ENCODE assay signal across 8 cellular contexts in the genomic region with DNA sequence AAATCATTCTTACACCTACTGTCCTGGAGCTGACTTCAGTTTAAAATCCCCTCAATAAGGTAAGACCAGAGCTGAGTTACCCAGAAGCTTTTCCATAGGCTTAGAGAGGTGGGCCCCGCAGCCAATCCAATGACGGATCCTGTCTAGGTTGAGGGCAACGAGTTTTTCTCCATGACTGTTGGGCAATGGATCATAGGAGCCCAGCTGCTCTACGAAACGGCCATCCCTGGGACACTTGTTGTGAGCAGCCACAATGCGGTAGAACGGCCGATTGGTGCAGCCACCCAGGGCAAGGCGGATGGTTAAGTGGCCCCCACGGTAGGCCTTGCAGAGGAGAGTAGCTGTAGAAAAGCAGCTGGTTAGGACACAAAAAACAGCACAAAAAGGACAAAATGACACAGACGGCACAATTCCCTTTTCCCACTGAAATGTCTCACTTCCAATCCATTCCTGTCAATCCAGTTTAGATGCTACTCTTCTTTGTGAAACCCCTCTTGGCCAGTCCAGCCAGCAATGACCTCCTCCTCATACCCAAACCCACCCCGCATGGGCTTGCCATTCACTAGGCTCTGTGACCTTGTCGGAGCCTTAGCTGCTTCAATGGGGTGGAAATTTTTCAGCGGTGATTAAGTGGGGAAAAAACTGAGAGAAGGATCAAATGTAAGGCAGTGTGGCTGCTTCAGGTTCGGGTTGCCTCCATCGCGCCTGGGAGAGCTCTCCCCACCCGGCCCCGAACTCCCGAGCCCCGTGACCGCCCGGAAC. TPM values are rescaled to one million over a fixed set of nuclear protein-coding genes. Genes with fewer than 3 reads are reported as not detected.
DNase-seq lines count a peak whose midpoint lies in the region; ATAC-seq and TF ChIP-seq lines count a peak whose summit lies in the region.

No MANE protein-coding gene starts in this region.

- H4K20me1 ChIP-seq in BLaER1 treated with 17β-estradiol and CSF1 and Interleukin-3, amounts not matched to agents 10 nM and 100 nM = no peaks in the 10 kb centered on the region

- H3K4me2 ChIP-seq in BLaER1 treated with 17β-estradiol and CSF1 and Interleukin-3, amounts not matched to agents 10 nM and 100 nM = peak overlapping the region; percentile 85 to 99 (median 93)

- TF ChIP-seq CTCF in mesothelial cell of epicardium (IDR thresholded peaks at IDR 0.05; ENCODE audit: unreplicated experiment) (no peak), vagina (IDR thresholded peaks at IDR 0.05) (no peak)

- no peak for TF ChIP-seq POLR2A in vagina (IDR thresholded peaks at IDR 0.05)

- peaks cover 22 to 35% (median 27%) of the 10 kb centered on the region in 11 experiments for H3K36me3 ChIP-seq in BLaER1 treated with 17β-estradiol and CSF1 and Interleukin-3, amounts not matched to agents 10 nM and 100 nM
- H3K36me3 ChIP-seq in vagina = peaks cover 0 to 14% of the 10 kb centered on the region in 2 donors

- H3K4me1 ChIP-seq in BLaER1 treated with 17β-estradiol and CSF1 and Interleukin-3, amounts not matched to agents 10 nM and 100 nM = peaks cover 44 to 58% (median 53%) of the 10 kb centered on the region in 10 experiments
- H3K4me1 ChIP-seq in vagina = peaks cover 35% of the 10 kb centered on the region

- intact Hi-C loops in dendritic cell treated with granulocyte-macrophage colony-stimulating factor and Interleukin-4, amounts not matched to agents 40 ng/mL and 50 ng/mL, for 4 days (cut with micrococcal nuclease) = loop anchor here (1.0 to 5.0 kb wide), 2 partner anchors 105 to 162 kb away; partner anchors contain the start of genes ANXA7 and CFAP70
- intact Hi-C loops in vagina (cut with DNase I) = no loop called here

- peaks cover 29% of the 10 kb centered on the region for H3K4me1 Mint-ChIP-seq in dendritic cell treated with granulocyte-macrophage colony-stimulating factor and Interleukin-4, amounts not matched to agents 40 ng/mL and 50 ng/mL, for 4 days (ENCODE audit: low read depth)
- H3K4me1 Mint-ChIP-seq in mesothelial cell of epicardium = peaks cover 37% of the 10 kb centered on the region

- H3K9me3 ChIP-seq in BLaER1 treated with 17β-estradiol and CSF1 and Interleukin-3, amounts not matched to agents 10 nM and 100 nM (replicated peaks in 1 of 11) = no peaks in the 10 kb centered on the region
- no peaks in the 10 kb centered on the region for H3K9me3 ChIP-seq in vagina

- DNase-seq in OCI-M1 (lab: John Stamatoyannopoulos, UW) (peak; percentile 48), mesothelial cell of epicardium (ENCODE audit: low spot score in 2 of 2, unreplicated experiment in 2 of 2) (no peak), vagina (ENCODE audit: extremely low spot score in 2 of 2) (no peak), iPS-NIHi7 (ENCODE audit: extremely low spot score) (no peak)

- ATAC-seq in GM21529 (IDR thresholded peaks at IDR 0.05; ENCODE audit: unreplicated experiment) (peak; percentile 33), GM19395 (IDR thresholded peaks at IDR 0.05; ENCODE audit: unreplicated experiment) (no peak)

- H3K9me3 Mint-ChIP-seq in dendritic cell treated with granulocyte-macrophage colony-stimulating factor and Interleukin-4, amounts not matched to agents 40 ng/mL and 50 ng/mL, for 4 days = no peaks in the 10 kb centered on the region
- H3K9me3 Mint-ChIP-seq in mesothelial cell of epicardium = no peaks in the 10 kb centered on the region

- no peaks in the 10 kb centered on the region for H3K27me3 ChIP-seq in BLaER1 treated with 17β-estradiol and CSF1 and Interleukin-3, amounts not matched to agents 10 nM and 100 nM
- no peaks in the 10 kb centered on the region for H3K27me3 ChIP-seq in vagina

- peak overlapping the region; percentile 87 to 98 (median 93) for H3K9ac ChIP-seq in BLaER1 treated with 17β-estradiol and CSF1 and Interleukin-3, amounts not matched to agents 10 nM and 100 nM

- H3K27ac Mint-ChIP-seq in dendritic cell treated with granulocyte-macrophage colony-stimulating factor and Interleukin-4, amounts not matched to agents 40 ng/mL and 50 ng/mL, for 4 days = peak overlapping the region; percentile 97
- H3K27ac Mint-ChIP-seq in mesothelial cell of epicardium = peak overlapping the region; percentile 99

- H3K27ac ChIP-seq in BLaER1 treated with 17β-estradiol and CSF1 and Interleukin-3, amounts not matched to agents 10 nM and 100 nM = peak overlapping the region; percentile 86 to 98 (median 92)
- H3K27ac ChIP-seq in vagina = peak overlapping the region; percentile 81

- no peaks in the 10 kb centered on the region for H3K27me3 Mint-ChIP-seq in dendritic cell treated with granulocyte-macrophage colony-stimulating factor and Interleukin-4, amounts not matched to agents 40 ng/mL and 50 ng/mL, for 4 days
- H3K27me3 Mint-ChIP-seq in mesothelial cell of epicardium (ENCODE audit: low read depth) = no peaks in the 10 kb centered on the region

- H3K4me3 ChIP-seq in BLaER1 treated with 17β-estradiol and CSF1 and Interleukin-3, amounts not matched to agents 10 nM and 100 nM = peak overlapping the region; percentile 66 to 96 (median 80)
- peak overlapping the region; percentile 74 to 85 for H3K4me3 ChIP-seq in vagina

- peaks cover 45% of the 10 kb centered on the region for H3K36me3 Mint-ChIP-seq in dendritic cell treated with granulocyte-macrophage colony-stimulating factor and Interleukin-4, amounts not matched to agents 40 ng/mL and 50 ng/mL, for 4 days (ENCODE audit: low read depth)
- H3K36me3 Mint-ChIP-seq in mesothelial cell of epicardium = peaks cover 5% of the 10 kb centered on the region

- H3K4me3 Mint-ChIP-seq in dendritic cell treated with granulocyte-macrophage colony-stimulating factor and Interleukin-4, amounts not matched to agents 40 ng/mL and 50 ng/mL, for 4 days = peak overlapping the region; percentile 95
- peak overlapping the region; percentile 96 for H3K4me3 Mint-ChIP-seq in mesothelial cell of epicardium

RNA-seq across cellular contexts. Expression of gene MRPS16, which starts 0.6 kb away (rescaled TPM):
- total RNA-seq in mesothelial cell of epicardium (62.5 to 72.2 TPM (median 65.2 TPM) in 3 replicates), vagina (31.9 TPM)

RNA-seq across cellular contexts. Expression of gene DNAJC9, which starts 4.8 kb away (rescaled TPM):
- 32.1 to 32.7 TPM (median 32.5 TPM) in 3 replicates for total RNA-seq in mesothelial cell of epicardium
- 16.2 TPM for total RNA-seq in vagina
